ENCODE assay signal across 26 cellular contexts in the genomic region with DNA sequence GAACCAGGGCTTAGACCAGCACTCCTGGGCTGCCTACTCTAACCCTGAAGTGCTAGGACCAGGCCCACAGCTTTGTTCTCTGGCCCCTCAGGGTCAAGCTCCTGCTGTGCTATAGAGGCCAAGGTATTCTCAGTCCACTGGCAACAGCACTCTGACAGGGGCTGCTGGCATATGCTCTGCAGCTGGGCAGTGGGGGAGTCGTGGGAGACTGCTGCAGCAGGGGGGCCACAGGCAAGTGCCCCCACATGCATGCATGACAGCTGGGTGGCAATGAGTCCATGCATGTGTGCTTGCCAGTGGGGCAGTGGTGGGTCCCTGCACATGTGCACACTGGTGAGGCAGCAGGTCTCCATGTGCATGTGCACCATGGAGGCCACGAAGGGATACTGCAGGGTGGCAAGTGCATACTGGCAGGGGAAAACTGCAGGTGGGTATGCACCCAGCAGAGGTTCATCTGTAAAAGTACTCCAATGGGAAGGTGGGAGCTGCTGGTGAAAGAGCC.
"Had no signal": no experiment of that assay in that cellular context is flagged by ENCODE, and none has a peak within 500 bp of the region (broad histone marks: within the 10 kb centered on the region; RNA-seq: fewer than 3 reads in every experiment).

No MANE protein-coding gene starts in this region.

- H3K27ac Mint-ChIP-seq: activated CD8-positive, alpha-beta memory T cell treated with anti-CD3 and anti-CD28 coated beads, Interleukin-2, amount 10 ng/mL, durations not matched to agents 7 days and 5 days; activated naive CD4-positive, alpha-beta T cell treated with anti-CD3 and anti-CD28 coated beads, Interleukin-2, amount 10 ng/mL, durations not matched to agents 7 days and 5 days; activated naive CD8-positive, alpha-beta T cell treated with anti-CD3 and anti-CD28 coated beads, Interleukin-2, amount 10 ng/mL, durations not matched to agents 7 days and 5 days; activated T-cell treated with anti-CD3 and anti-CD28 coated beads, Interleukin-2, amount 50 U/mL, for 24 hours; T-helper 17 cell; WTC11 had no signal

- H3K27me3 Mint-ChIP-seq: activated CD8-positive, alpha-beta memory T cell treated with anti-CD3 and anti-CD28 coated beads, Interleukin-2, amount 10 ng/mL, durations not matched to agents 7 days and 5 days; activated naive CD4-positive, alpha-beta T cell treated with anti-CD3 and anti-CD28 coated beads, Interleukin-2, amount 10 ng/mL, durations not matched to agents 7 days and 5 days; activated naive CD8-positive, alpha-beta T cell treated with anti-CD3 and anti-CD28 coated beads, Interleukin-2, amount 10 ng/mL, durations not matched to agents 7 days and 5 days; activated T-cell treated with anti-CD3 and anti-CD28 coated beads, Interleukin-2, amount 50 U/mL, for 24 hours; central memory CD8-positive, alpha-beta T cell; T-helper 17 cell had no signal

- H3K4me1 Mint-ChIP-seq: activated CD8-positive, alpha-beta memory T cell treated with anti-CD3 and anti-CD28 coated beads, Interleukin-2, amount 10 ng/mL, durations not matched to agents 7 days and 5 days; activated naive CD4-positive, alpha-beta T cell treated with anti-CD3 and anti-CD28 coated beads, Interleukin-2, amount 10 ng/mL, durations not matched to agents 7 days and 5 days; activated naive CD8-positive, alpha-beta T cell treated with anti-CD3 and anti-CD28 coated beads, Interleukin-2, amount 10 ng/mL, durations not matched to agents 7 days and 5 days; central memory CD8-positive, alpha-beta T cell; T-helper 17 cell; WTC11 had no signal

- H3K9me3 ChIP-seq: ascending aorta, body of pancreas had no signal

- H3K4me3 ChIP-seq: ascending aorta, body of pancreas, K562 had no signal

- H3K4me1 ChIP-seq: ascending aorta, body of pancreas had no signal

- DNase-seq: activated CD4-positive, alpha-beta T cell treated with anti-CD3 and anti-CD28 coated beads for 48 hours; activated CD4-positive, alpha-beta T cell treated with anti-CD3 and anti-CD28 coated beads, Interleukin-2, amount 50 U/mL, for 48 hours; activated CD4-positive, CD25-positive, alpha-beta regulatory T cell treated with anti-CD3 and anti-CD28 coated beads, Interleukin-2, amount 50 U/mL, for 72 hours; activated CD8-positive, alpha-beta memory T cell treated with anti-CD3 and anti-CD28 coated beads, Interleukin-2, amount 10 ng/mL, durations not matched to agents 7 days and 5 days; activated effector memory CD4-positive, alpha-beta T cell treated with anti-CD3 and anti-CD28 coated beads, Interleukin-2, amount 50 U/mL, for 16 hours; activated naive CD4-positive, alpha-beta T cell treated with anti-CD3 and anti-CD28 coated beads, Interleukin-2, amount 10 ng/mL, durations not matched to agents 7 days and 5 days; activated naive CD8-positive, alpha-beta T cell treated with anti-CD3 and anti-CD28 coated beads, Interleukin-2, amount 10 ng/mL, durations not matched to agents 7 days and 5 days; activated T-cell treated with anti-CD3 and anti-CD28 coated beads, Interleukin-2, amount 50 U/mL, for 24 hours; body of pancreas; Karpas-422; NCI-H1048; NCI-H1694; NCI-H2029; NCI-H2107; NCI-H2171 treated with DMSO at 0.1 percent for 48 hours; NCI-H345; NCI-H510A; NCI-H526 treated with DMSO at 0.1 percent for 48 hours; NCI-H82; SIG-M5; T-helper 17 cell; T-helper 9 cell had no signal

- H3K36me3 Mint-ChIP-seq: activated CD8-positive, alpha-beta memory T cell treated with anti-CD3 and anti-CD28 coated beads, Interleukin-2, amount 10 ng/mL, durations not matched to agents 7 days and 5 days; activated naive CD4-positive, alpha-beta T cell treated with anti-CD3 and anti-CD28 coated beads, Interleukin-2, amount 10 ng/mL, durations not matched to agents 7 days and 5 days; activated naive CD8-positive, alpha-beta T cell treated with anti-CD3 and anti-CD28 coated beads, Interleukin-2, amount 10 ng/mL, durations not matched to agents 7 days and 5 days had no signal

- H3K36me3 ChIP-seq: ascending aorta had no signal

- H3K4me3 Mint-ChIP-seq: activated CD8-positive, alpha-beta memory T cell treated with anti-CD3 and anti-CD28 coated beads, Interleukin-2, amount 10 ng/mL, durations not matched to agents 7 days and 5 days; activated naive CD4-positive, alpha-beta T cell treated with anti-CD3 and anti-CD28 coated beads, Interleukin-2, amount 10 ng/mL, durations not matched to agents 7 days and 5 days; activated naive CD8-positive, alpha-beta T cell treated with anti-CD3 and anti-CD28 coated beads, Interleukin-2, amount 10 ng/mL, durations not matched to agents 7 days and 5 days; activated T-cell treated with anti-CD3 and anti-CD28 coated beads, Interleukin-2, amount 50 U/mL, for 24 hours; central memory CD8-positive, alpha-beta T cell; T-helper 17 cell; WTC11 had no signal

- H3K27me3 ChIP-seq: ascending aorta, body of pancreas had no signal

- H3K27ac ChIP-seq: ascending aorta, body of pancreas had no signal

- ATAC-seq: activated CD8-positive, alpha-beta memory T cell treated with anti-CD3 and anti-CD28 coated beads, Interleukin-2, amount 10 ng/mL, durations not matched to agents 7 days and 5 days; body of pancreas; K562; T-helper 17 cell; WTC11 had no signal
